10 cellular contexts compared by ENCODE assay signal in the genomic region with DNA sequence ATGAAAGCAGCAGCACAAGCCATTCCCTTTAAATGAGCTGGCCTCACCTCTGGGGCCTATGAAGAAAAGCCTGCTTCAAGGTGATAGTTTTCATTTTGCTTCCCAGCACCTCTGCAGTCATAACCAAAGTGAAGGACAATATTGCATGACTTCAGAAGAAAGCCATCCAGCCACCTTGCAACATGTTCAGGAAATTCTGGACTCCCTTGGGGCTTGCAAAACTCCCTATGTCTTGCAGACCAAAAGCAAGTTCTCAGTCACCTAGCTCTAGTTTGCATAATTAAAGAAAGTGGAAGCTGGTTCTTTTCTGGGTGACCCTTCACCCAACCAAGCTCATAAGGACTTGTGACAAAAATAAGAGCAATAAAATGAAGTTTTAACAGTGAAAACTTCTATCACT.
DNase-seq lines count a peak whose midpoint lies in the region; ATAC-seq and TF ChIP-seq lines count a peak whose summit lies in the region.
"Had no signal": no experiment of that assay in that cellular context is flagged by ENCODE, and none has a peak within 500 bp of the region (broad histone marks: within the 10 kb centered on the region; RNA-seq: fewer than 3 reads in every experiment).

No MANE protein-coding gene starts in this region.

- DNase-seq in activated B cell treated with CpG ODN at 0.5 μM for 24 hours: no peak
- DNase-seq in HEK293T (ENCODE audit: extremely low spot score): no peak
- no peak for DNase-seq in OCI-M2 (lab: John Stamatoyannopoulos, UW; ENCODE audit: unreplicated experiment)
- DNase-seq in cardiac septum (ENCODE audit: low spot score): no peak
- DNase-seq in stimulated activated CD8-positive, alpha-beta memory T cell treated with anti-CD3 and anti-CD28 coated beads, Interleukin-4, amount 100 ng/mL, for 48 hours: no peak
- DNase-seq: COR-L47 had no signal

- no peak overlapping the region for H3K4me3 Mint-ChIP-seq in activated B cell treated with CpG ODN at 0.5 μM for 24 hours
- H3K4me3 Mint-ChIP-seq: T-helper 1 cell treated with Interleukin-12 subunit alpha and Interleukin-12 subunit beta and Interleukin-4 antibody, amounts not matched to agents 30 μg/mL and 1 μg/mL, for 36 hours had no signal

- intact Hi-C loops in activated B cell treated with CpG ODN at 0.5 μM for 24 hours (cut with micrococcal nuclease): no loop called here
- intact Hi-C loops in cardiac septum (cut with DNase I): no loop called here

- no peaks in the 10 kb centered on the region for H3K27me3 Mint-ChIP-seq in activated B cell treated with CpG ODN at 0.5 μM for 24 hours

- peak overlapping the region; percentile 24 for H3K27ac Mint-ChIP-seq in activated B cell treated with CpG ODN at 0.5 μM for 24 hours

- TF ChIP-seq CTCF in activated B cell treated with CpG ODN at 0.5 μM for 24 hours (IDR thresholded peaks at IDR 0.05): no peak

- H3K9me3 Mint-ChIP-seq in activated B cell treated with CpG ODN at 0.5 μM for 24 hours: peaks cover 19% of the 10 kb centered on the region

- H3K4me1 Mint-ChIP-seq in activated B cell treated with CpG ODN at 0.5 μM for 24 hours: peaks cover 19% of the 10 kb centered on the region

- ATAC-seq in GM18502 (IDR thresholded peaks at IDR 0.05; ENCODE audit: poor library complexity, unreplicated experiment) (peak; percentile 93), GM21381 (IDR thresholded peaks at IDR 0.05; ENCODE audit: unreplicated experiment) (peak; percentile 77), HG03135 (IDR thresholded peaks at IDR 0.05; ENCODE audit: unreplicated experiment) (peak; percentile 76), activated B cell treated with CpG ODN at 0.5 μM for 24 hours (ENCODE audit: low read depth) (peak; percentile 87)

- POLR2A ChIA-PET in activated B cell treated with CpG ODN at 0.5 μM for 24 hours (lab: Charles Lee) (no interaction called here), HEK293T (lab: Yijun Ruan, JAX) (no interaction called here)

- peaks cover 4% of the 10 kb centered on the region for H3K36me3 Mint-ChIP-seq in activated B cell treated with CpG ODN at 0.5 μM for 24 hours (ENCODE audit: low read depth)

- CTCF ChIA-PET in activated B cell treated with CpG ODN at 0.5 μM for 24 hours (lab: Charles Lee): no interaction called here
- CTCF ChIA-PET in HEK293T (lab: Yijun Ruan, JAX): interaction anchor here (0.5 to 0.8 kb wide), 2 partner anchors 11 to 210 kb away, joined by 3 to 6 read pairs; no protein-coding TSS in a partner anchor

TF ChIP-seq in HEK293T, 16 proteins besides CTCF, POLR2A, EP300 and RAD21:
- TF ChIP-seq BHLHE40 (IDR thresholded peaks at IDR 0.05; ENCODE audit: borderline replicate concordance) (no peak), NFRKB (IDR thresholded peaks at IDR 0.05) (no peak), FOXK2 (IDR thresholded peaks at IDR 0.05) (no peak), FOXM1 (IDR thresholded peaks at IDR 0.05; ENCODE audit: borderline replicate concordance) (no peak), CTBP1 (IDR thresholded peaks at IDR 0.05; ENCODE audit: borderline replicate concordance) (no peak), LEF1 (IDR thresholded peaks at IDR 0.05; ENCODE audit: borderline replicate concordance) (no peak), ZNF384 (IDR thresholded peaks at IDR 0.05) (no peak), HDGF (IDR thresholded peaks at IDR 0.05; ENCODE audit: borderline replicate concordance) (no peak), FOXA1 (IDR thresholded peaks at IDR 0.05) (no peak), ARNT (IDR thresholded peaks at IDR 0.05) (no peak), SUZ12 (IDR thresholded peaks at IDR 0.05) (no peak), TARDBP (IDR thresholded peaks at IDR 0.05) (no peak), L3MBTL2 (conservative IDR thresholded peaks at IDR 0.05) (no peak), SP1 (IDR thresholded peaks at IDR 0.05) (no peak), ELF4 (IDR thresholded peaks at IDR 0.05) (no peak)
- TF ChIP-seq, protein P1, sequence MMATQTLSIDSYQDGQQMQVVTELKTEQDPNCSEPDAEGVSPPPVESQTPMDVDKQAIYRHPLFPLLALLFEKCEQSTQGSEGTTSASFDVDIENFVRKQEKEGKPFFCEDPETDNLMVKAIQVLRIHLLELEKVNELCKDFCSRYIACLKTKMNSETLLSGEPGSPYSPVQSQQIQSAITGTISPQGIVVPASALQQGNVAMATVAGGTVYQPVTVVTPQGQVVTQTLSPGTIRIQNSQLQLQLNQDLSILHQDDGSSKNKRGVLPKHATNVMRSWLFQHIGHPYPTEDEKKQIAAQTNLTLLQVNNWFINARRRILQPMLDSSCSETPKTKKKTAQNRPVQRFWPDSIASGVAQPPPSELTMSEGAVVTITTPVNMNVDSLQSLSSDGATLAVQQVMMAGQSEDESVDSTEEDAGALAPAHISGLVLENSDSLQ (IDR thresholded peaks at IDR 0.05): no peak
